In the genomic region with DNA sequence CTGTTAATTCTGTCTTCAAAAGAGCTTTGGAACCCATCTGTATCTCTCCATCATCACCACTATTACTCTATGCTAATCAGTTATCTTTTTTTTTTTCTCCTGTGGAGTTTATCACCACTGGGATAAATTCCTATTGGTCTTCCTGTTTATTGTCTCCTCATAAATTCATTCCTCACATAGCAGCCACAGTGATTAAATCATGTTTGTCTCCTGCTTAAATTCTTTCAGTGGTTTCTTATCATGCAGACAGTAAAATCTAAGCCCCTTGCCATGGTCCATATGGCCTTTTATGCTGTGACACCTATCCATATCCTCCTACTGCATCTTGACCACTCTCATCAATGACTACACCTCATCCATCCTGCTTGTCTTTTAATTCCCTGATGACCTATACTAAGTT, we compare ENCODE assay signal across 2 cellular contexts.
TF ChIP-seq lines count a peak whose summit lies in the region.

No MANE protein-coding gene starts in this region.

TF ChIP-seq in IMR-90, 13 proteins besides CTCF, POLR2A, EP300 and RAD21 (continued from another document):
- TF ChIP-seq, protein P1, sequence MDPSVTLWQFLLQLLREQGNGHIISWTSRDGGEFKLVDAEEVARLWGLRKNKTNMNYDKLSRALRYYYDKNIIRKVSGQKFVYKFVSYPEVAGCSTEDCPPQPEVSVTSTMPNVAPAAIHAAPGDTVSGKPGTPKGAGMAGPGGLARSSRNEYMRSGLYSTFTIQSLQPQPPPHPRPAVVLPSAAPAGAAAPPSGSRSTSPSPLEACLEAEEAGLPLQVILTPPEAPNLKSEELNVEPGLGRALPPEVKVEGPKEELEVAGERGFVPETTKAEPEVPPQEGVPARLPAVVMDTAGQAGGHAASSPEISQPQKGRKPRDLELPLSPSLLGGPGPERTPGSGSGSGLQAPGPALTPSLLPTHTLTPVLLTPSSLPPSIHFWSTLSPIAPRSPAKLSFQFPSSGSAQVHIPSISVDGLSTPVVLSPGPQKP (IDR thresholded peaks at IDR 0.05; ENCODE audit: borderline replicate concordance, low read depth, low read length) = no peak
- TF ChIP-seq MAFK (IDR thresholded peaks at IDR 0.05; ENCODE audit: low read depth, low read length) (no peak), SMC3 (IDR thresholded peaks at IDR 0.05; ENCODE audit: low read depth, low read length) (no peak), CHD1 (IDR thresholded peaks at IDR 0.05; ENCODE audit: low read depth, low read length) (no peak), FOS (IDR thresholded peaks at IDR 0.05; ENCODE audit: low read depth, low read length) (no peak), CEBPB (IDR thresholded peaks at IDR 0.05; ENCODE audit: low read depth, low read length) (no peak), RFX5 (IDR thresholded peaks at IDR 0.05; ENCODE audit: low read depth, low read length) (no peak), MXI1 (IDR thresholded peaks at IDR 0.05; ENCODE audit: borderline replicate concordance, low read depth, low read length) (no peak), BHLHE40 (IDR thresholded peaks at IDR 0.05; ENCODE audit: low read depth, low read length) (no peak), RCOR1 (IDR thresholded peaks at IDR 0.05; ENCODE audit: insufficient replicate concordance, low read length) (no peak)
- TF ChIP-seq, protein P2, sequence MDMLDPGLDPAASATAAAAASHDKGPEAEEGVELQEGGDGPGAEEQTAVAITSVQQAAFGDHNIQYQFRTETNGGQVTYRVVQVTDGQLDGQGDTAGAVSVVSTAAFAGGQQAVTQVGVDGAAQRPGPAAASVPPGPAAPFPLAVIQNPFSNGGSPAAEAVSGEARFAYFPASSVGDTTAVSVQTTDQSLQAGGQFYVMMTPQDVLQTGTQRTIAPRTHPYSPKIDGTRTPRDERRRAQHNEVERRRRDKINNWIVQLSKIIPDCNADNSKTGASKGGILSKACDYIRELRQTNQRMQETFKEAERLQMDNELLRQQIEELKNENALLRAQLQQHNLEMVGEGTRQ (IDR thresholded peaks at IDR 0.05; ENCODE audit: low read depth, low read length) = no peak

TF ChIP-seq in H1, 55 proteins besides CTCF, POLR2A, EP300 and RAD21 (continued from another document):
- TF ChIP-seq SIRT6 (IDR thresholded peaks at IDR 0.05; ENCODE audit: low read length) (no peak), ZNF274 (IDR thresholded peaks at IDR 0.05; ENCODE audit: borderline replicate concordance, extremely low read depth, low read length) (no peak), SRF (IDR thresholded peaks at IDR 0.05; ENCODE audit: low read depth, low read length) (no peak), RXRA (IDR thresholded peaks at IDR 0.05; ENCODE audit: insufficient read depth, low read depth, low read length) (no peak), JUND (IDR thresholded peaks at IDR 0.05; ENCODE audit: low read length) (no peak), RFX5 (IDR thresholded peaks at IDR 0.05; ENCODE audit: borderline replicate concordance, low read depth, low read length) (no peak), TAF1 (IDR thresholded peaks at IDR 0.05; ENCODE audit: low read depth, low read length) (no peak)
- TF ChIP-seq, protein P2 (IDR thresholded peaks at IDR 0.05; ENCODE audit: low read length) = no peak
